8 cellular contexts compared by ENCODE assay signal in genomic region chr16:57372372-57373116, GRCh38. TPM values are rescaled to one million over a fixed set of nuclear protein-coding genes. Genes with fewer than 3 reads are reported as not detected.
DNase-seq lines count a peak whose midpoint lies in the region; ATAC-seq and TF ChIP-seq lines count a peak whose summit lies in the region.

Gene CX3CL1, plus strand, starts transcription at chr16:57372490. Its CDS starts 79 bp downstream, at chr16:57372569.

- H3K36me3 ChIP-seq in Panc1 (ENCODE audit: control insufficient read depth, insufficient read depth, low read length), result no peaks in the 10 kb centered on the region

- peaks cover 39% of the 10 kb centered on the region for H3K4me1 Mint-ChIP-seq in neural crest cell

- POLR2A ChIA-PET in Panc1 (lab: Charles Lee), result interaction anchor here (0.7 kb wide), 1 partner anchor 37 kb away, joined by 3 read pairs; no protein-coding TSS in a partner anchor

- H3K9me3 Mint-ChIP-seq in neural crest cell, result no peaks in the 10 kb centered on the region

- H3K27me3 Mint-ChIP-seq in neural crest cell (ENCODE audit: low read depth), result no peaks in the 10 kb centered on the region

- no peaks in the 10 kb centered on the region for H3K9me3 ChIP-seq in Panc1 (ENCODE audit: control insufficient read depth, insufficient read depth, low read depth, low read length)

- in situ Hi-C loops in Panc1 (cut with HindIII; ENCODE audit: low pct_unique_long_range_greater_than_20kb, low sequenced_read_pairs), result no loop called here

- peaks cover 31% of the 10 kb centered on the region for H3K4me1 ChIP-seq in Panc1 (ENCODE audit: control insufficient read depth, insufficient read depth, low read length)

- CTCF ChIA-PET in Panc1 (lab: Charles Lee), result interaction anchor here (0.6 kb wide), 1 partner anchor 40 kb away, joined by 3 read pairs; no protein-coding TSS in a partner anchor

- BruUV-seq in Panc1 (replicated peaks; lab: Mats Ljungman, UMichigan), result no TSS peak

- ATAC-seq in Panc1 (peak; percentile 68), GM18519 (IDR thresholded peaks at IDR 0.05; ENCODE audit: low FRiP score, unreplicated experiment) (no peak), GM21825 (IDR thresholded peaks at IDR 0.05; ENCODE audit: unreplicated experiment) (no peak)

- intact Hi-C loops in Panc1 (cut with micrococcal nuclease; ENCODE audit: unreplicated experiment), result loop anchor here (5.0 kb wide), 2 partner anchors 55 to 70 kb away; no protein-coding TSS in a partner anchor

- DNase-seq in C1 segment of cervical spinal cord (lab: John Stamatoyannopoulos, UW), result peak in 11 of 14 donors; percentile 14 to 79 (median 56)
- no peak for DNase-seq in Panc1 (ENCODE audit: low read depth, low spot score)
- DNase-seq in foreskin melanocyte, result peak; percentile 55
- peak; percentile 69 for DNase-seq in neural crest cell (ENCODE audit: low read depth, low spot score)
- no peak for DNase-seq in amniotic stem cell (lab: John Stamatoyannopoulos, UW)
- DNase-seq in RKO (ENCODE audit: low spot score), result no peak

- no peaks in the 10 kb centered on the region for H3K36me3 Mint-ChIP-seq in neural crest cell (ENCODE audit: low read depth)

- H3K27me3 ChIP-seq in Panc1 (ENCODE audit: control insufficient read depth, insufficient read depth, low read length), result no peaks in the 10 kb centered on the region

- H3K4me3 ChIP-seq in Panc1 (ENCODE audit: low read depth in 2 of 2, low read length in 2 of 2), result peak within 1 kb of the TSS; percentile 41 to 59

- TF ChIP-seq CTCF in Panc1 (IDR thresholded peaks at IDR 0.05) (no peak), neural crest cell (conservative IDR thresholded peaks at IDR 0.05) (peak; percentile 20)

- H3K27ac ChIP-seq in Panc1 (ENCODE audit: low read length), result peak within 1 kb of the TSS; percentile 69

- peak within 1 kb of the TSS; percentile 87 for H3K4me3 Mint-ChIP-seq in neural crest cell

- peak within 1 kb of the TSS; percentile 86 for H3K27ac Mint-ChIP-seq in neural crest cell (ENCODE audit: unreplicated experiment)

RNA-seq across cellular contexts. Expression of gene CX3CL1, which starts in this region (rescaled TPM):
- 21.8 TPM for total RNA-seq in Panc1 (2021; ENCODE audit: unreplicated experiment)
- polyA plus RNA-seq in Panc1 (2012; ENCODE audit: insufficient read length), result 34.8 TPM
- total RNA-seq in neural crest cell, result 6.0 TPM in 2 replicates

Comparison
In these comparisons a context has a peak if more than half of its experiments do, and no peak if none do; other contexts are left out.
1. DNase-seq: peak in C1 segment of cervical spinal cord (11 of 14), foreskin melanocyte (single experiment) and neural crest cell (single experiment); none in Panc1 (single experiment), amniotic stem cell (single experiment) and RKO (single experiment).